Comparison of ENCODE assay signal across 15 cellular contexts in genomic region chr3:148079370-148079769, GRCh38.
A peak's percentile ranks its signal among the peaks of the same experiment; 100 is the strongest.
DNase-seq lines count a peak whose midpoint lies in the region; ATAC-seq and TF ChIP-seq lines count a peak whose summit lies in the region.
"Had no signal": no experiment of that assay in that cellular context is flagged by ENCODE, and none has a peak within 500 bp of the region (broad histone marks: within the 10 kb centered on the region; RNA-seq: fewer than 3 reads in every experiment).

No MANE protein-coding gene starts in this region.

- no peak overlapping the region for H3K27ac Mint-ChIP-seq in glutamatergic neuron (ENCODE audit: unreplicated experiment)
- H3K27ac Mint-ChIP-seq: activated CD8-positive, alpha-beta T cell treated with anti-CD3 and anti-CD28 coated beads for 36 hours; CD8-positive, alpha-beta memory T cell had no signal

- TF ChIP-seq POLR2A in sigmoid colon (IDR thresholded peaks at IDR 0.05): no peak

- H3K27me3 ChIP-seq in sigmoid colon: no peaks in the 10 kb centered on the region
- H3K27me3 ChIP-seq: esophagus squamous epithelium had no signal

- no peak for TF ChIP-seq EP300 in sigmoid colon (IDR thresholded peaks at IDR 0.05)

- no peak for TF ChIP-seq CTCF in glutamatergic neuron (IDR thresholded peaks at IDR 0.05; ENCODE audit: partially characterized antibody, unreplicated experiment)
- no peak for TF ChIP-seq CTCF in sigmoid colon (IDR thresholded peaks at IDR 0.05)

- peak overlapping the region in 3 of 4 donors; percentile 30 to 64 (median 35) for H3K27ac ChIP-seq in sigmoid colon
- H3K27ac ChIP-seq: esophagus squamous epithelium, thoracic aorta had no signal

- peak; percentile 2 for DNase-seq in GM03348 (ENCODE audit: low spot score)
- peak; percentile 32 for DNase-seq in SK-N-DZ (ENCODE audit: low spot score)
- DNase-seq in glutamatergic neuron: peak; percentile 19
- DNase-seq in sigmoid colon: peak; percentile 80
- DNase-seq in mesenteric fat pad (ENCODE audit: low spot score): no peak
- DNase-seq: activated CD8-positive, alpha-beta T cell treated with anti-CD3 and anti-CD28 coated beads for 36 hours; activated gamma-delta T cell treated with Interleukin-2 at 50 U/mL for 16 hours; CD8-positive, alpha-beta memory T cell; central memory CD4-positive, alpha-beta T cell; esophagus squamous epithelium; KBM-7; NCI-H2107 had no signal

- H3K4me1 ChIP-seq in sigmoid colon: peaks cover 0 to 43% (median 19%) of the 10 kb centered on the region in 4 donors
- H3K4me1 ChIP-seq: esophagus squamous epithelium had no signal

- no peaks in the 10 kb centered on the region for H3K9me3 Mint-ChIP-seq in glutamatergic neuron (ENCODE audit: unreplicated experiment)
- H3K9me3 Mint-ChIP-seq: activated CD8-positive, alpha-beta T cell treated with anti-CD3 and anti-CD28 coated beads for 36 hours had no signal

- ATAC-seq in GM21737 (IDR thresholded peaks at IDR 0.05; ENCODE audit: unreplicated experiment): no peak
- ATAC-seq in GM21825 (IDR thresholded peaks at IDR 0.05; ENCODE audit: unreplicated experiment): no peak
- ATAC-seq: activated CD8-positive, alpha-beta T cell treated with anti-CD3 and anti-CD28 coated beads for 36 hours had no signal

- peaks cover 3% of the 10 kb centered on the region for H3K27me3 Mint-ChIP-seq in glutamatergic neuron (ENCODE audit: unreplicated experiment)
- H3K27me3 Mint-ChIP-seq: activated CD8-positive, alpha-beta T cell treated with anti-CD3 and anti-CD28 coated beads for 36 hours; CD8-positive, alpha-beta memory T cell had no signal

- no peaks in the 10 kb centered on the region for H3K9me3 ChIP-seq in sigmoid colon
- H3K9me3 ChIP-seq: esophagus squamous epithelium, thoracic aorta had no signal

- peaks cover 9% of the 10 kb centered on the region for H3K4me1 Mint-ChIP-seq in glutamatergic neuron (ENCODE audit: low read depth, unreplicated experiment)
- H3K4me1 Mint-ChIP-seq: CD8-positive, alpha-beta memory T cell had no signal

- H3K36me3 Mint-ChIP-seq in glutamatergic neuron (ENCODE audit: unreplicated experiment): no peaks in the 10 kb centered on the region
- H3K36me3 Mint-ChIP-seq: CD8-positive, alpha-beta memory T cell had no signal

- WGBS in sigmoid colon, 2 donors: 71 to 72% methylated on average over 6 of the region's 6 CpGs

- intact Hi-C loops in sigmoid colon (cut with DNase I): loop anchor here (5.0 to 10.0 kb wide), 5 partner anchors 137 to 1265 kb away; no protein-coding TSS in a partner anchor

- no peak overlapping the region for H3K4me3 Mint-ChIP-seq in glutamatergic neuron (ENCODE audit: unreplicated experiment)
- H3K4me3 Mint-ChIP-seq: activated CD8-positive, alpha-beta T cell treated with anti-CD3 and anti-CD28 coated beads for 36 hours; CD8-positive, alpha-beta memory T cell had no signal

- no peaks in the 10 kb centered on the region for H3K36me3 ChIP-seq in sigmoid colon
- H3K36me3 ChIP-seq: esophagus squamous epithelium, thoracic aorta had no signal

- no peak overlapping the region for H3K4me3 ChIP-seq in sigmoid colon
- H3K4me3 ChIP-seq: esophagus squamous epithelium, thoracic aorta had no signal
